ENCODE assay signal across 29 cellular contexts in the genomic region with DNA sequence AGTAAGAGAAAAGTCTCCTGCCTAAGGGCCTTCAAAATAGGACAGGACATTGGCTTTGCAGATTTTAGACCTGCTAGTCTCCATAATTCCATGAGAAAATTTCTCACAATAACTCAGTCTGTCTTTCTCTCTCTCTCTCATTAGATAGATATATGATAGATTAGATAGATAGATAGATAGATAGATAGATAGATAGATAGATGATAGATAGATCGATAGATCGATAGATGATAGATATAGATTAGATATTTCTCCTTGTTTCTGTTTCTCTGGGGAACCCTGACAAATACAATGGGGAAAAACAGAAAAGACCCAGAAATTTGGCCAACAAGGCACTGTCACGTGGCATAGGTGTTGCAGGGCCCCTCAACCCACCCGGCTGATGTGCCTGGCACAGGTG.
"Had no signal": no experiment of that assay in that cellular context is flagged by ENCODE, and none has a peak within 500 bp of the region (broad histone marks: within the 10 kb centered on the region; RNA-seq: fewer than 3 reads in every experiment).

No MANE protein-coding gene starts in this region.

- H3K4me1 ChIP-seq: testis, thyroid gland, transverse colon, upper lobe of left lung, upper lobe of right lung had no signal

- H3K9me3 Mint-ChIP-seq: stimulated activated effector memory CD8-positive, alpha-beta T cell treated with anti-CD3 and anti-CD28 coated beads, Interleukin-12 subunit alpha, Interleukin-12 subunit beta, amount 100 ng/mL, for 72 hours; stimulated activated memory B cell treated with anti-CD40 and anti-IgM and Interleukin-4, amounts not matched to agents 10 μg/mL and 1 μg/mL and 100 μg/mL, for 72 hours; stimulated activated naive B cell treated with anti-CD40 and anti-IgM and Interleukin-4, amounts not matched to agents 10 μg/mL and 1 μg/mL and 100 μg/mL, for 72 hours; stimulated activated naive CD8-positive, alpha-beta T cell treated with anti-CD3 and anti-CD28 coated beads, Interleukin-15, amount 100 ng/mL, for 72 hours; stimulated activated naive CD8-positive, alpha-beta T cell treated with anti-CD3 and anti-CD28 coated beads, Interleukin-15, Interleukin-2, amounts not matched to agents 100 ng/mL and 50 ng/mL, for 24 hours had no signal

- H3K27me3 ChIP-seq: testis, thyroid gland, tibial artery, transverse colon, upper lobe of left lung, upper lobe of right lung, uterus, vagina had no signal

- H3K27ac ChIP-seq: stomach, suprapubic skin, testis, thoracic aorta, thyroid gland, tibial artery, tibial nerve, transverse colon, upper lobe of left lung, upper lobe of right lung, uterus, vagina had no signal

- H3K27ac Mint-ChIP-seq: stimulated activated memory B cell treated with anti-CD40 and anti-IgM and Interleukin-4, amounts not matched to agents 10 μg/mL and 1 μg/mL and 100 μg/mL, for 72 hours; stimulated activated naive B cell treated with anti-CD40 and anti-IgM and Interleukin-4, amounts not matched to agents 10 μg/mL and 1 μg/mL and 100 μg/mL, for 72 hours; stimulated activated naive CD8-positive, alpha-beta T cell treated with anti-CD3 and anti-CD28 coated beads, Interleukin-15, amount 100 ng/mL, for 72 hours; stimulated activated naive CD8-positive, alpha-beta T cell treated with anti-CD3 and anti-CD28 coated beads, Interleukin-15, Interleukin-2, amounts not matched to agents 100 ng/mL and 50 ng/mL, for 24 hours; type B pancreatic cell had no signal

- H3K4me1 Mint-ChIP-seq: stimulated activated effector memory CD8-positive, alpha-beta T cell treated with anti-CD3 and anti-CD28 coated beads, Interleukin-12 subunit alpha, Interleukin-12 subunit beta, amount 100 ng/mL, for 72 hours; stimulated activated memory B cell treated with anti-CD40 and anti-IgM and Interleukin-4, amounts not matched to agents 10 μg/mL and 1 μg/mL and 100 μg/mL, for 72 hours; stimulated activated naive B cell treated with anti-CD40 and anti-IgM and Interleukin-4, amounts not matched to agents 10 μg/mL and 1 μg/mL and 100 μg/mL, for 72 hours; stimulated activated naive CD8-positive, alpha-beta T cell treated with anti-CD3 and anti-CD28 coated beads, Interleukin-15, amount 100 ng/mL, for 72 hours had no signal

- H3K4me3 Mint-ChIP-seq: stimulated activated effector memory CD8-positive, alpha-beta T cell treated with anti-CD3 and anti-CD28 coated beads, Interleukin-12 subunit alpha, Interleukin-12 subunit beta, amount 100 ng/mL, for 72 hours; stimulated activated memory B cell treated with anti-CD40 and anti-IgM and Interleukin-4, amounts not matched to agents 10 μg/mL and 1 μg/mL and 100 μg/mL, for 72 hours; stimulated activated naive B cell treated with anti-CD40 and anti-IgM and Interleukin-4, amounts not matched to agents 10 μg/mL and 1 μg/mL and 100 μg/mL, for 72 hours; stimulated activated naive CD8-positive, alpha-beta T cell treated with anti-CD3 and anti-CD28 coated beads, Interleukin-15, amount 100 ng/mL, for 72 hours; stimulated activated naive CD8-positive, alpha-beta T cell treated with anti-CD3 and anti-CD28 coated beads, Interleukin-15, Interleukin-2, amounts not matched to agents 100 ng/mL and 50 ng/mL, for 24 hours; type B pancreatic cell had no signal

- H3K36me3 Mint-ChIP-seq: stimulated activated effector memory CD8-positive, alpha-beta T cell treated with anti-CD3 and anti-CD28 coated beads, Interleukin-12 subunit alpha, Interleukin-12 subunit beta, amount 100 ng/mL, for 72 hours; stimulated activated memory B cell treated with anti-CD40 and anti-IgM and Interleukin-4, amounts not matched to agents 10 μg/mL and 1 μg/mL and 100 μg/mL, for 72 hours; stimulated activated naive B cell treated with anti-CD40 and anti-IgM and Interleukin-4, amounts not matched to agents 10 μg/mL and 1 μg/mL and 100 μg/mL, for 72 hours; type B pancreatic cell had no signal

- ATAC-seq: stimulated activated effector memory CD8-positive, alpha-beta T cell treated with anti-CD3 and anti-CD28 coated beads, Interleukin-12 subunit alpha, Interleukin-12 subunit beta, amount 100 ng/mL, for 72 hours; stimulated activated memory B cell treated with anti-CD40 and anti-IgM and Interleukin-4, amounts not matched to agents 10 μg/mL and 1 μg/mL and 100 μg/mL, for 72 hours; stimulated activated naive B cell treated with anti-CD40 and anti-IgM and Interleukin-4, amounts not matched to agents 10 μg/mL and 1 μg/mL and 100 μg/mL, for 72 hours; stimulated activated naive CD8-positive, alpha-beta T cell treated with anti-CD3 and anti-CD28 coated beads, Interleukin-15, amount 100 ng/mL, for 72 hours; stimulated activated naive CD8-positive, alpha-beta T cell treated with anti-CD3 and anti-CD28 coated beads, Interleukin-15, Interleukin-2, amounts not matched to agents 100 U/mL and 50 U/mL, for 24 hours; upper lobe of right lung had no signal

- FAIRE-seq: urothelium cell line had no signal

- DNase-seq: stimulated activated CD4-positive, alpha-beta T cell treated with anti-CD3 and anti-CD28 coated beads, Interleukin-2, amount 100 ng/mL, for 48 hours; stimulated activated CD4-positive, alpha-beta T cell treated with anti-CD3 and anti-CD28 coated beads, Interleukin-4, amount 100 ng/mL, for 1 hour; stimulated activated CD4-positive, alpha-beta T cell treated with anti-CD3 and anti-CD28 coated beads, Interleukin-4, amount 100 ng/mL, for 24 hours; stimulated activated CD4-positive, alpha-beta T cell treated with anti-CD3 and anti-CD28 coated beads, Interleukin-4, amount 100 ng/mL, for 4 hours; stimulated activated CD8-positive, alpha-beta memory T cell treated with anti-CD3 and anti-CD28 coated beads, Interleukin-4, amount 100 ng/mL, for 48 hours; stimulated activated naive B cell treated with anti-CD40 and anti-IgM and Interleukin-4, amounts not matched to agents 10 μg/mL and 1 μg/mL and 100 μg/mL, for 72 hours; stimulated activated naive CD4-positive, alpha-beta T cell; stimulated activated naive CD4-positive, alpha-beta T cell treated with Interleukin-2 at 50 U/mL for 16 hours; stimulated activated naive CD8-positive, alpha-beta T cell treated with anti-CD3 and anti-CD28 coated beads, Interleukin-15, amount 100 ng/mL, for 72 hours; stimulated activated naive CD8-positive, alpha-beta T cell treated with anti-CD3 and anti-CD28 coated beads, Interleukin-15, Interleukin-2, amounts not matched to agents 100 U/mL and 50 U/mL, for 24 hours; stomach; substantia nigra; testis; thyroid gland; tibial artery; transverse colon; trophoblast cell; upper lobe of left lung; upper lobe of right lung; uterus had no signal

- H3K4me3 ChIP-seq: stomach, suprapubic skin, testis, thoracic aorta, thyroid gland, tibial artery, tibial nerve, transverse colon, upper lobe of left lung, upper lobe of right lung, uterus, vagina had no signal

- H3K9me3 ChIP-seq: stomach, suprapubic skin, testis, thoracic aorta, thyroid gland, tibial artery, tibial nerve, transverse colon, upper lobe of left lung, upper lobe of right lung, uterus, vagina had no signal

- H3K36me3 ChIP-seq: stomach, suprapubic skin, thoracic aorta, thyroid gland, tibial artery, tibial nerve, transverse colon, upper lobe of left lung, upper lobe of right lung, uterus, vagina had no signal

- H3K27me3 Mint-ChIP-seq: stimulated activated naive CD8-positive, alpha-beta T cell treated with anti-CD3 and anti-CD28 coated beads, Interleukin-15, Interleukin-2, amounts not matched to agents 100 ng/mL and 50 ng/mL, for 24 hours had no signal
